ENCODE assay signal across 21 cellular contexts in the genomic region with DNA sequence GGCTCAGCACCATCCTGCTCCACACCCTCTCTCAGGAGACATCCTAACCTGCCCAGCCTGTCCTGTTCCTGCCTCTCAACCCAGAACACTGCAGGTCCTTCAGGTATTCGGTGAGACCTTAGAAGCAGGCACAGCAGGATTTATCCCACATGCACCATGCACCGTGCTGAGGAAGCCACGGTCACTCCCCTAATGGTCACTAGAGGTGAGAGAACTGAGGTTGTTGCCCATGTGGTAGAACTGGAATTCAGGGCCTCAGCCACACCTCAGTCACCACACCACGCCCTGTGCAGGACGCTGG. TPM values are rescaled to one million over a fixed set of nuclear protein-coding genes. Genes with fewer than 3 reads are reported as not detected.
DNase-seq lines count a peak whose midpoint lies in the region; ATAC-seq, FAIRE-seq and TF ChIP-seq lines count a peak whose summit lies in the region.
"Had no signal": no experiment of that assay in that cellular context is flagged by ENCODE, and none has a peak within 500 bp of the region (broad histone marks: within the 10 kb centered on the region; RNA-seq: fewer than 3 reads in every experiment).

No MANE protein-coding gene starts in this region.

- H3K9me3 ChIP-seq in Loucy (ENCODE audit: insufficient read depth, low read depth, low read length) (no peaks in the 10 kb centered on the region), H1 (ENCODE audit: insufficient read depth in 2 of 2, low read depth in 1 of 2, low read length in 1 of 2) (no peaks in the 10 kb centered on the region)

- H2BK12ac ChIP-seq in H1 (ENCODE audit: low read depth, low read length), result no peak overlapping the region

- TF ChIP-seq CTCF in Loucy (conservative IDR thresholded peaks at IDR 0.05; ENCODE audit: low read length) (no peak), H1 (IDR thresholded peaks at IDR 0.05; ENCODE audit: control extremely low read depth in 1 of 3, insufficient read depth in 1 of 3, low read depth in 1 of 3, low read length in 3 of 3) (no peak)

- TF ChIP-seq EP300 in H1 (IDR thresholded peaks at IDR 0.05; ENCODE audit: borderline replicate concordance in 1 of 2, low read depth in 2 of 2, low read length in 2 of 2), result no peak

- no peak overlapping the region for H3K14ac ChIP-seq in H1 (ENCODE audit: insufficient read length)

- H3K18ac ChIP-seq in H1 (ENCODE audit: extremely low read depth, low read length), result no peak overlapping the region

- H3F3A ChIP-seq in Loucy (ENCODE audit: low read depth), result peaks cover 4% of the 10 kb centered on the region; the same call in 1 of the 2 replicates

- intact Hi-C loops in activated CD4-positive, alpha-beta T cell treated with anti-CD3 and anti-CD28 coated beads for 36 hours (cut with DNase I, micrococcal nuclease), result loop anchor here (5.0 kb wide), 2 partner anchors 35 to 55 kb away; partner anchors contain the start of gene APBA2 (in 1 of the 2)

- H4K91ac ChIP-seq in H1 (replicated peaks; ENCODE audit: insufficient read length, low read length), result peak overlapping the region; percentile 35

- H3K4me2 ChIP-seq in Loucy (ENCODE audit: low read depth, low read length, poor library complexity, severe bottlenecking) (peak overlapping the region; percentile 65), H1 (ENCODE audit: insufficient read depth in 1 of 2, low read depth in 2 of 2, low read length in 2 of 2) (no peak overlapping the region)

- H3K27ac ChIP-seq in H1 (ENCODE audit: low read depth, low read length), result no peak overlapping the region
- H3K27ac ChIP-seq: 22Rv1 had no signal

- H3K4me3 Mint-ChIP-seq in activated CD4-positive, alpha-beta T cell treated with anti-CD3 and anti-CD28 coated beads for 36 hours, result no peak overlapping the region
- peak overlapping the region in 8 of 10 donors; percentile 24 to 73 (median 54) for H3K4me3 Mint-ChIP-seq in naive thymus-derived CD8-positive, alpha-beta T cell
- H3K4me3 Mint-ChIP-seq: B cell, H9, IgD-negative memory B cell had no signal

- H3K23me2 ChIP-seq in H1 (ENCODE audit: low read depth, low read length), result no peaks in the 10 kb centered on the region

- no peak overlapping the region for H2BK20ac ChIP-seq in H1 (ENCODE audit: low read length)

- TF ChIP-seq POLR2A in H1 (IDR thresholded peaks at IDR 0.05; ENCODE audit: control extremely low read depth in 1 of 2, low read depth in 2 of 2, low read length in 2 of 2), result no peak

- no peak overlapping the region for H3K56ac ChIP-seq in H1 (replicated peaks; ENCODE audit: insufficient read length, low read depth, low read length)

- WGBS in H1 (ENCODE audit: extremely low coverage in 1 of 2, insufficient coverage in 1 of 2, insufficient read length in 1 of 2, insufficient replicate concordance in 2 of 2, low coverage in 1 of 2, low lambda C conversion rate in 2 of 2, missing lambda C conversion rate in 1 of 2), 2 experiments, result 92% methylated on average over 5 of the region's 5 CpGs; no CpG with 5 or more reads in 1 of the 2 experiments

- H2BK120ac ChIP-seq in H1 (replicated peaks; ENCODE audit: low read depth, low read length), result no peak overlapping the region

- no peaks in the 10 kb centered on the region for H3K36me3 ChIP-seq in Loucy (ENCODE audit: insufficient read depth, low read length)
- no peaks in the 10 kb centered on the region for H3K36me3 ChIP-seq in H1 (ENCODE audit: control insufficient read depth in 2 of 4, insufficient read depth in 4 of 4, low read length in 3 of 4)

- H3K9me3 Mint-ChIP-seq in activated CD4-positive, alpha-beta T cell treated with anti-CD3 and anti-CD28 coated beads for 36 hours (ENCODE audit: low read depth), result no peaks in the 10 kb centered on the region
- no peaks in the 10 kb centered on the region for H3K9me3 Mint-ChIP-seq in naive thymus-derived CD8-positive, alpha-beta T cell
- H3K9me3 Mint-ChIP-seq: H9, IgD-negative memory B cell had no signal

- no peak overlapping the region for H3K27ac Mint-ChIP-seq in activated CD4-positive, alpha-beta T cell treated with anti-CD3 and anti-CD28 coated beads for 36 hours
- H3K27ac Mint-ChIP-seq in naive thymus-derived CD8-positive, alpha-beta T cell, result peak overlapping the region; percentile 54 to 93 (median 84)
- H3K27ac Mint-ChIP-seq: B cell; CD4-positive, CD25-positive, alpha-beta regulatory T cell; IgD-negative memory B cell had no signal

- H3K79me2 ChIP-seq in Loucy (ENCODE audit: insufficient read depth, low read length) (peaks cover 62% of the 10 kb centered on the region; the same call in 1 of the 2 replicates), H1 (ENCODE audit: control insufficient read depth in 1 of 2, insufficient read depth in 2 of 2, low read length in 2 of 2) (no peaks in the 10 kb centered on the region)

- H3K79me1 ChIP-seq in H1 (ENCODE audit: low read depth, low read length), result no peaks in the 10 kb centered on the region

- peaks cover 79% of the 10 kb centered on the region for H3K4me1 ChIP-seq in Loucy (ENCODE audit: insufficient read depth, low read length, poor library complexity, severe bottlenecking)
- peaks cover 0 to 12% (median 7%) of the 10 kb centered on the region in 4 experiments; a peak in 5 of 7 replicates for H3K4me1 ChIP-seq in H1 (replicated peaks in 1 of 4; ENCODE audit: control insufficient read depth in 3 of 4, insufficient read depth in 4 of 4, low read length in 3 of 4)

- H2AFZ ChIP-seq in Loucy (ENCODE audit: low read length) (no peak overlapping the region), H1 (ENCODE audit: low read length) (no peak overlapping the region)

- H3K36me3 Mint-ChIP-seq in activated CD4-positive, alpha-beta T cell treated with anti-CD3 and anti-CD28 coated beads for 36 hours (ENCODE audit: low read depth), result peaks cover 11% of the 10 kb centered on the region
- peaks cover 0 to 53% (median 11%) of the 10 kb centered on the region in 3 donors for H3K36me3 Mint-ChIP-seq in naive thymus-derived CD8-positive, alpha-beta T cell
- H3K36me3 Mint-ChIP-seq: IgD-negative memory B cell had no signal

- H2AK5ac ChIP-seq in H1 (ENCODE audit: low read depth, low read length), result no peak overlapping the region

- H3K27me3 Mint-ChIP-seq in activated CD4-positive, alpha-beta T cell treated with anti-CD3 and anti-CD28 coated beads for 36 hours, result no peaks in the 10 kb centered on the region
- no peaks in the 10 kb centered on the region for H3K27me3 Mint-ChIP-seq in naive thymus-derived CD8-positive, alpha-beta T cell
- H3K27me3 Mint-ChIP-seq: CD4-positive, CD25-positive, alpha-beta regulatory T cell had no signal

- no peaks in the 10 kb centered on the region for H3K9me2 ChIP-seq in Loucy (replicated peaks; ENCODE audit: low read depth, low read length)

- ATAC-seq in activated CD4-positive, alpha-beta T cell treated with anti-CD3 and anti-CD28 coated beads for 36 hours, result no peak
- ATAC-seq in naive thymus-derived CD8-positive, alpha-beta T cell, result no peak
- ATAC-seq: PC-3 had no signal

- no peak for TF ChIP-seq RAD21 in H1 (IDR thresholded peaks at IDR 0.05 in 1 of 2, conservative IDR thresholded peaks at IDR 0.05 in 1 of 2; ENCODE audit: low read depth in 2 of 2, low read length in 2 of 2)

- H3K27me3 ChIP-seq in Loucy (ENCODE audit: insufficient read depth, low read length, poor library complexity, severe bottlenecking), result no peaks in the 10 kb centered on the region
- no peaks in the 10 kb centered on the region for H3K27me3 ChIP-seq in H1 (replicated peaks in 1 of 4; ENCODE audit: control insufficient read depth in 3 of 4, extremely low read depth in 1 of 4, insufficient read depth in 3 of 4, low read length in 3 of 4)

- no peak overlapping the region for H4K5ac ChIP-seq in H1 (ENCODE audit: insufficient read length, low read depth, low read length)

- no peaks in the 10 kb centered on the region for H4K20me1 ChIP-seq in Loucy (ENCODE audit: insufficient read depth, low read length, poor library complexity, severe bottlenecking)
- no peaks in the 10 kb centered on the region for H4K20me1 ChIP-seq in H1 (replicated peaks in 1 of 2; ENCODE audit: control insufficient read depth in 1 of 2, insufficient read depth in 2 of 2, low read length in 2 of 2)

- H2BK5ac ChIP-seq in H1 (ENCODE audit: low read depth, low read length), result no peak overlapping the region

- POLR2A ChIA-PET in activated CD4-positive, alpha-beta T cell treated with anti-CD3 and anti-CD28 coated beads for 36 hours (lab: Charles Lee), result no interaction called here
- POLR2A ChIA-PET in H1 (lab: Charles Lee; ENCODE audit: partially characterized antibody), result no interaction called here
- POLR2A ChIA-PET in naive thymus-derived CD8-positive, alpha-beta T cell (lab: Charles Lee), result interaction anchor here (0.8 to 6.0 kb wide), 3 partner anchors 11 to 35 kb away, joined by 3 to 62 read pairs (median 13); partner anchors contain the start of gene APBA2

- H3K9ac ChIP-seq in Loucy (ENCODE audit: low read depth, low read length, poor library complexity, severe bottlenecking) (peak overlapping the region; percentile 71), H1 (replicated peaks in 1 of 4; ENCODE audit: extremely low read depth in 1 of 4, low read depth in 3 of 4, low read length in 3 of 4) (no peak overlapping the region)

- H3K4me3 ChIP-seq in Loucy (ENCODE audit: low read length, poor library complexity, severe bottlenecking) (peak overlapping the region; percentile 61), H1 (ENCODE audit: extremely low read depth in 1 of 4, insufficient read depth in 2 of 4, low read depth in 3 of 4, low read length in 4 of 4) (no peak overlapping the region)

- FAIRE-seq in H1 (lab: Jason Lieb, UNC), result no peak

- H4K8ac ChIP-seq in H1 (ENCODE audit: extremely low read depth, insufficient read depth, low read length), result no peak overlapping the region

- 0 out of 2 replicates have a peak overlapping the region, but pooled peaks have one; percentile 46 for H2BK15ac ChIP-seq in H1 (ENCODE audit: low read length)

- peaks cover 63% of the 10 kb centered on the region for H3K4me1 Mint-ChIP-seq in activated CD4-positive, alpha-beta T cell treated with anti-CD3 and anti-CD28 coated beads for 36 hours
- peaks cover 48 to 91% (median 83%) of the 10 kb centered on the region in 4 donors for H3K4me1 Mint-ChIP-seq in naive thymus-derived CD8-positive, alpha-beta T cell
- H3K4me1 Mint-ChIP-seq: B cell, IgD-negative memory B cell had no signal

- CTCF ChIA-PET in activated CD4-positive, alpha-beta T cell treated with anti-CD3 and anti-CD28 coated beads for 36 hours (lab: Charles Lee), result interaction anchor here (0.6 to 1.5 kb wide), 3 partner anchors 15 to 37 kb away, joined by 3 to 5 read pairs (median 4); no protein-coding TSS in a partner anchor
- CTCF ChIA-PET in H1 (lab: Charles Lee; ENCODE audit: partially characterized antibody), result interaction anchor here (0.6 to 6.9 kb wide), 20 partner anchors 8 to 207 kb away, joined by 3 to 78 read pairs (median 4); no protein-coding TSS in a partner anchor

- peak; percentile 1 for DNase-seq in activated CD4-positive, alpha-beta T cell treated with anti-CD3 and anti-CD28 coated beads for 36 hours
- DNase-seq in activated CD4-positive, alpha-beta T cell treated with anti-CD3 and anti-CD28 coated beads for 4 hours, result no peak
- DNase-seq in H1 (ENCODE audit: low read depth in 1 of 2, low spot score in 2 of 2), result no peak
- DNase-seq in naive thymus-derived CD8-positive, alpha-beta T cell, result peak in 1 of 10 donors; percentile 15
- no peak for DNase-seq in superior temporal gyrus (ENCODE audit: extremely low spot score)
- no peak for DNase-seq in middle frontal gyrus (ENCODE audit: extremely low spot score, low spot score)
- no peak for DNase-seq in NCI-H510A treated with DMSO at 0.1 percent for 48 hours (lab: John Stamatoyannopoulos, UW)
- DNase-seq: Calu3; CD4-positive, CD25-positive, alpha-beta regulatory T cell; DMS53; NCI-H1417 treated with DMSO at 0.1 percent for 48 hours; NCI-H1930; NCI-H2171; NCI-H446; PC-3 had no signal

- H3K23ac ChIP-seq in H1 (ENCODE audit: insufficient read length), result no peak overlapping the region

- H3K4ac ChIP-seq in H1 (replicated peaks; ENCODE audit: insufficient read length, low read depth, low read length), result no peak overlapping the region

RNA-seq across cellular contexts. Expression of gene APBA2, which starts 36.9 kb away (rescaled TPM):
- total RNA-seq in activated CD4-positive, alpha-beta T cell treated with anti-CD3 and anti-CD28 coated beads for 36 hours, result 10 to 100 TPM; 12.8 to 17.5 TPM
- total RNA-seq in H1 (2021; fragmentation: NEBNext Ultra II Directional; extraction: Animal tissue kit (Norgen Biotek cat#: 25700)), result 13.9 and 15.5 TPM in 2 replicates
- polyA plus RNA-seq in H1 (2011; rRNA removed), result 19.0 and 20.4 TPM in 2 replicates
- polyA plus RNA-seq in H1 (2011; cell fraction: cytosol; rRNA removed), result 19.3 TPM
- polyA plus RNA-seq in H1 (2011; cell fraction: nucleus; rRNA removed), result 38.3 TPM
- polyA plus RNA-seq in H1 (2012, experiment 1 of 2), result 9.5 to 16.7 TPM (median 14.7 TPM) in 4 replicates
- 9.8 TPM for polyA plus RNA-seq in H1 (2012, experiment 2 of 2)
- 8.2 TPM for polyA plus RNA-seq in H1 (2013, experiment 1 of 2)
- polyA plus RNA-seq in H1 (2013, experiment 2 of 2), result 8.5 TPM
- polyA minus RNA-seq in H1 (2011; rRNA and poly(A)+ RNA removed), result 16.0 and 21.3 TPM in 2 replicates
- polyA minus RNA-seq in H1 (2011; cell fraction: cytosol; rRNA and poly(A)+ RNA removed), result 10.5 TPM
- polyA minus RNA-seq in H1 (2011; cell fraction: nucleus; rRNA and poly(A)+ RNA removed), result 14.0 TPM
- 100 to 1,000 TPM; 206 to 216 TPM for total RNA-seq in naive thymus-derived CD8-positive, alpha-beta T cell
- 100 to 1,000 TPM in 1 of 3 donors, 10 to 100 TPM in 2; 75.5 to 164 (median 95.1) TPM for polyA plus RNA-seq in naive thymus-derived CD8-positive, alpha-beta T cell
- total RNA-seq: B cell, Calu3, HT-29 had no signal

Comparison
In these comparisons a context has a peak if more than half of its experiments do, and no peak if none do; other contexts are left out.
1. RNA of gene APBA2, which starts 36.9 kb away (total RNA-seq): 206 to 216 TPM in naive thymus-derived CD8-positive, alpha-beta T cell; 12.8 to 17.5 TPM in activated CD4-positive, alpha-beta T cell treated with anti-CD3 and anti-CD28 coated beads for 36 hours and 13.9 to 15.5 TPM in H1; every median in the first group is over 10 times any median in the second.